ENCODE assay signal across 11 cellular contexts in genomic region chr22:45211848-45212247, GRCh38. TPM values are rescaled to one million over a fixed set of nuclear protein-coding genes. Genes with fewer than 3 reads are reported as not detected.
DNase-seq lines count a peak whose midpoint lies in the region; ATAC-seq, FAIRE-seq and TF ChIP-seq lines count a peak whose summit lies in the region.
"Had no signal": no experiment of that assay in that cellular context is flagged by ENCODE, and none has a peak within 500 bp of the region (broad histone marks: within the 10 kb centered on the region; RNA-seq: fewer than 3 reads in every experiment).

No MANE protein-coding gene starts in this region.

- peaks cover 9% of the 10 kb centered on the region for H3K4me1 ChIP-seq in rectal smooth muscle tissue (ENCODE audit: control insufficient read depth, insufficient read depth, low read length)

- H3K27me3 ChIP-seq in rectal smooth muscle tissue (ENCODE audit: control insufficient read depth, insufficient read depth, low read length) = no peaks in the 10 kb centered on the region

- DNase-seq in AG09309 (ENCODE audit: low read depth) = no peak
- peak; percentile 25 for DNase-seq in fibroblast of pulmonary artery (ENCODE audit: low read depth)
- no peak for DNase-seq in GM12892 (ENCODE audit: insufficient read length)
- no peak for DNase-seq in frontal cortex (ENCODE audit: low spot score in 2 of 2)
- no peak for DNase-seq in GDM1 (lab: John Stamatoyannopoulos, UW)
- DNase-seq: activated CD4-positive, alpha-beta T cell treated with anti-CD3 and anti-CD28 coated beads, Interleukin-2, amount 10 ng/mL, durations not matched to agents 24 days and 14 days; naive thymus-derived CD8-positive, alpha-beta T cell; NCI-H1105 treated with DMSO at 0.1 percent for 48 hours had no signal

- no peak overlapping the region for H3K9ac ChIP-seq in rectal smooth muscle tissue (ENCODE audit: low read length)

- no peak for TF ChIP-seq POLR2A in GM12892 (IDR thresholded peaks at IDR 0.05; ENCODE audit: low read depth, low read length)

- FAIRE-seq in GM12892 (lab: Jason Lieb, UNC) (no peak), frontal cortex (lab: Jason Lieb, UNC) (no peak)

- TF ChIP-seq CTCF in AG09309 (IDR thresholded peaks at IDR 0.05; ENCODE audit: control insufficient read depth, insufficient read depth, low read depth, low read length, missing control alignments) = no peak
- TF ChIP-seq CTCF in fibroblast of pulmonary artery (IDR thresholded peaks at IDR 0.05; ENCODE audit: low read length, missing control alignments) = no peak

- no peak overlapping the region for H3K27ac ChIP-seq in rectal smooth muscle tissue (ENCODE audit: low read depth, low read length)

- ATAC-seq in SK-N-SH treated with all-trans-retinoic acid at 6 μM for 48 hours (peak; percentile 36), HG02571 (IDR thresholded peaks at IDR 0.05; ENCODE audit: unreplicated experiment) (no peak)
- ATAC-seq: naive thymus-derived CD8-positive, alpha-beta T cell had no signal

- peaks cover 3% of the 10 kb centered on the region for H3K36me3 ChIP-seq in rectal smooth muscle tissue (ENCODE audit: control insufficient read depth, insufficient read depth, low read length)

- H3K4me3 ChIP-seq in AG09309 (ENCODE audit: control insufficient read depth, low read depth, low read length) (peak overlapping the region; percentile 49), fibroblast of pulmonary artery (replicated peaks; ENCODE audit: low read depth, low read length) (peak overlapping the region; percentile 43), rectal smooth muscle tissue (ENCODE audit: low read length) (peak overlapping the region; percentile 29)

TF ChIP-seq in SK-N-SH treated with all-trans-retinoic acid at 6 μM for 48 hours, 23 proteins besides CTCF, POLR2A, EP300 and RAD21:
- TF ChIP-seq CSDC2 (CRISPR knock-in tag; IDR thresholded peaks at IDR 0.05) (no peak), CSRNP3 (CRISPR knock-in tag; IDR thresholded peaks at IDR 0.05) (no peak), ZFP30 (CRISPR knock-in tag; IDR thresholded peaks at IDR 0.05) (no peak), ZC3H10 (CRISPR knock-in tag; IDR thresholded peaks at IDR 0.05) (no peak), CREB5 (CRISPR knock-in tag; IDR thresholded peaks at IDR 0.05; ENCODE audit: low read depth) (no peak)

RNA-seq across cellular contexts. Expression of gene KIAA0930, which starts 28.8 kb away (rescaled TPM):
- 32.5 TPM for polyA plus RNA-seq in GM12892 (2012; ENCODE audit: missing spikeins)
- 52.6 TPM for total RNA-seq in frontal cortex

RNA-seq across cellular contexts. Expression of gene NUP50, which starts 48.1 kb away (rescaled TPM):
- 45.5 TPM for polyA plus RNA-seq in GM12892 (2012; ENCODE audit: missing spikeins)
- total RNA-seq in frontal cortex = 56.3 TPM
